Comparison of ENCODE assay signal across 1 cellular context in genomic region chr19:44890366-44891015, GRCh38.
A peak's percentile ranks its signal among the peaks of the same experiment; 100 is the strongest.
TF ChIP-seq lines count a peak whose summit lies in the region.

No MANE protein-coding gene starts in this region.

TF ChIP-seq in HepG2, 621 proteins besides CTCF, POLR2A, EP300 and RAD21 (continued from another document and continues in another):
- no peak; the same call in 1 of the 2 replicates for TF ChIP-seq UBTF (CRISPR knock-in tag; IDR thresholded peaks at IDR 0.05)
- peak; percentile 78 for TF ChIP-seq NR2F2 (IDR thresholded peaks at IDR 0.05; ENCODE audit: borderline replicate concordance, low read depth)
- TF ChIP-seq ZNF180 (CRISPR knock-in tag; IDR thresholded peaks at IDR 0.05; ENCODE audit: borderline replicate concordance, low read depth), result no peak
- TF ChIP-seq ZBTB10 (CRISPR knock-in tag; IDR thresholded peaks at IDR 0.05; ENCODE audit: borderline replicate concordance), result no peak
- TF ChIP-seq FOXK1 (CRISPR knock-in tag; IDR thresholded peaks at IDR 0.05; ENCODE audit: borderline replicate concordance, low read depth), result 0 out of 2 replicates have a peak, but pooled peaks have one; percentile 64
- no peak for TF ChIP-seq DZIP1 (CRISPR knock-in tag; IDR thresholded peaks at IDR 0.05)
- TF ChIP-seq DMAP1 (CRISPR knock-in tag; IDR thresholded peaks at IDR 0.05), result no peak; the same call in 1 of the 2 replicates
- TF ChIP-seq ZSCAN9 (CRISPR knock-in tag; IDR thresholded peaks at IDR 0.05; ENCODE audit: borderline replicate concordance), result peak; percentile 23; the same call in 1 of the 2 replicates
- no peak for TF ChIP-seq BATF2 (CRISPR knock-in tag; IDR thresholded peaks at IDR 0.05)
- no peak for TF ChIP-seq ZNF674 (CRISPR knock-in tag; IDR thresholded peaks at IDR 0.05; ENCODE audit: low read depth)
- no peak for TF ChIP-seq ZNF678 (CRISPR knock-in tag; IDR thresholded peaks at IDR 0.05)
- no peak for TF ChIP-seq ZNF234 (CRISPR knock-in tag; conservative IDR thresholded peaks at IDR 0.05)
- peak; percentile 57 for TF ChIP-seq SUZ12 (IDR thresholded peaks at IDR 0.05; ENCODE audit: low read depth, low read length)
- no peak for TF ChIP-seq ARID2 (CRISPR knock-in tag; IDR thresholded peaks at IDR 0.05; ENCODE audit: borderline replicate concordance)
- TF ChIP-seq EZH2 (conservative IDR thresholded peaks at IDR 0.05; ENCODE audit: low read depth, low read length), result no peak
- TF ChIP-seq ERF (CRISPR knock-in tag; IDR thresholded peaks at IDR 0.05), result peak; percentile 71; the same call in 1 of the 2 replicates
- TF ChIP-seq KAT2B (IDR thresholded peaks at IDR 0.05; ENCODE audit: borderline replicate concordance, low read depth, low read length), result no peak
- no peak for TF ChIP-seq ATM (IDR thresholded peaks at IDR 0.05; ENCODE audit: borderline replicate concordance)
- TF ChIP-seq ZBTB40 (IDR thresholded peaks at IDR 0.05), result no peak
- TF ChIP-seq ZBTB40 (CRISPR knock-in tag; IDR thresholded peaks at IDR 0.05), result no peak
- TF ChIP-seq KLF15 (CRISPR knock-in tag; IDR thresholded peaks at IDR 0.05; ENCODE audit: borderline replicate concordance), result no peak
- peak; percentile 16; the same call in 1 of the 2 replicates for TF ChIP-seq ZNF556 (CRISPR knock-in tag; IDR thresholded peaks at IDR 0.05; ENCODE audit: borderline replicate concordance)
- TF ChIP-seq ZNF20 (CRISPR knock-in tag; IDR thresholded peaks at IDR 0.05), result no peak
- no peak for TF ChIP-seq ZNF703 (CRISPR knock-in tag; IDR thresholded peaks at IDR 0.05; ENCODE audit: borderline replicate concordance)
- TF ChIP-seq ZBTB38 (CRISPR knock-in tag; IDR thresholded peaks at IDR 0.05), result no peak; the same call in 1 of the 2 replicates
- TF ChIP-seq ATF7 (IDR thresholded peaks at IDR 0.05), result peak; percentile 52; the same call in 1 of the 2 replicates
- no peak for TF ChIP-seq ATF7 (CRISPR knock-in tag; IDR thresholded peaks at IDR 0.05)
- peak; percentile 56; the same call in 1 of the 2 replicates for TF ChIP-seq NCOA2 (CRISPR knock-in tag; IDR thresholded peaks at IDR 0.05)
- TF ChIP-seq PLRG1 (conservative IDR thresholded peaks at IDR 0.05), result no peak
- no peak for TF ChIP-seq THYN1 (CRISPR knock-in tag; IDR thresholded peaks at IDR 0.05; ENCODE audit: borderline replicate concordance, low read depth)
- TF ChIP-seq ARID3A (IDR thresholded peaks at IDR 0.05; ENCODE audit: low read depth, low read length), result 0 out of 2 replicates have a peak, but pooled peaks have one; percentile 34
- TF ChIP-seq MAX (IDR thresholded peaks at IDR 0.05), result peak; percentile 57
- no peak for TF ChIP-seq MXD4 (CRISPR knock-in tag; IDR thresholded peaks at IDR 0.05)
- no peak for TF ChIP-seq ZNF34 (CRISPR knock-in tag; IDR thresholded peaks at IDR 0.05; ENCODE audit: borderline replicate concordance)
- TF ChIP-seq DNMT3B (CRISPR knock-in tag; conservative IDR thresholded peaks at IDR 0.05), result no peak
- no peak for TF ChIP-seq PBX2 (CRISPR knock-in tag; IDR thresholded peaks at IDR 0.05)
- TF ChIP-seq CERS6 (CRISPR knock-in tag; IDR thresholded peaks at IDR 0.05), result no peak
- TF ChIP-seq ZNF775 (CRISPR knock-in tag; IDR thresholded peaks at IDR 0.05; ENCODE audit: borderline replicate concordance), result no peak
- peak in 1 of 2 experiments; percentile 87; a peak in 2 of 4 replicates for TF ChIP-seq KLF16 (CRISPR knock-in tag; IDR thresholded peaks at IDR 0.05)
- 0 out of 2 replicates have a peak, but pooled peaks have one; percentile 48 for TF ChIP-seq KMT2A (CRISPR knock-in tag; IDR thresholded peaks at IDR 0.05)
